In genomic region chr10:79097021-79097695, GRCh38 we compare ENCODE assay signal across 18 cellular contexts. TPM values are rescaled to one million over a fixed set of nuclear protein-coding genes. Genes with fewer than 3 reads are reported as not detected.
DNase-seq lines count a peak whose midpoint lies in the region; ATAC-seq, FAIRE-seq and TF ChIP-seq lines count a peak whose summit lies in the region.
"Had no signal": no experiment of that assay in that cellular context is flagged by ENCODE, and none has a peak within 500 bp of the region (broad histone marks: within the 10 kb centered on the region; RNA-seq: fewer than 3 reads in every experiment).

No MANE protein-coding gene starts in this region.

- H2BK5ac ChIP-seq in mesendoderm (ENCODE audit: low read length) = peak overlapping the region; percentile 89

- H2BK120ac ChIP-seq in mesendoderm (ENCODE audit: low read depth, low read length) = no peak overlapping the region

- DNase-seq in heart left ventricle (peak in 3 of 5 donors; percentile 52 to 61 (median 57)), Right ventricle myocardium inferior (ENCODE audit: missing footprints) (no peak), mesendoderm (no peak), uterus (no peak), dermis blood vessel endothelial cell (no peak), GM19239 (ENCODE audit: insufficient read length, low spot score) (no peak), HTR-8/SVneo (ENCODE audit: insufficient read length, low spot score) (no peak)
- DNase-seq: activated CD4-positive, alpha-beta T cell treated with anti-CD3 and anti-CD28 coated beads for 36 hours; activated naive CD8-positive, alpha-beta T cell treated with anti-CD3 and anti-CD28 coated beads for 36 hours; central memory CD4-positive, alpha-beta T cell; NCI-H2029 treated with DMSO at 0.1 percent for 48 hours; NCI-H69; RPMI8226 had no signal

- H3K18ac ChIP-seq in mesendoderm (ENCODE audit: low read length) = no peak overlapping the region

- 24 to 38% (median 37%) methylated on average over 9 to 10 of the region's 10 CpGs for WGBS in heart left ventricle, 4 donors
- no CpG with 5 or more reads among the region's 10 CpGs for WGBS in mesendoderm (ENCODE audit: extremely low coverage, insufficient coverage, low lambda C conversion rate)

- FAIRE-seq in GM19239 (lab: Jason Lieb, UNC) (no peak), HTR-8/SVneo (lab: Jason Lieb, UNC) (no peak)
- FAIRE-seq: GM12892, islet of Langerhans had no signal

- H3K79me1 ChIP-seq in mesendoderm (ENCODE audit: low read length) = peaks cover 50% of the 10 kb centered on the region

- H3K9me3 ChIP-seq in heart left ventricle = no peaks in the 10 kb centered on the region
- no peaks in the 10 kb centered on the region for H3K9me3 ChIP-seq in endocrine pancreas (ENCODE audit: control insufficient read depth, low read length)
- H3K9me3 ChIP-seq in uterus = no peaks in the 10 kb centered on the region
- H3K9me3 ChIP-seq: gastroesophageal sphincter, prostate gland had no signal

- no peak overlapping the region for H4K5ac ChIP-seq in mesendoderm (ENCODE audit: low read length)

- H3K36me3 ChIP-seq in heart left ventricle (peaks cover 0 to 3% (median 0%) of the 10 kb centered on the region in 9 donors), endocrine pancreas (ENCODE audit: control insufficient read depth, insufficient read depth, low read length) (no peaks in the 10 kb centered on the region), mesendoderm (ENCODE audit: control insufficient read depth, insufficient read depth, low read length) (no peaks in the 10 kb centered on the region), uterus (no peaks in the 10 kb centered on the region)
- H3K36me3 ChIP-seq: gastroesophageal sphincter, prostate gland had no signal

- H3K4me3 ChIP-seq in heart left ventricle (no peak overlapping the region), endocrine pancreas (ENCODE audit: control insufficient read depth, insufficient read depth, low read length) (no peak overlapping the region), mesendoderm (ENCODE audit: low read length) (no peak overlapping the region), uterus (no peak overlapping the region)
- H3K4me3 ChIP-seq: gastroesophageal sphincter, prostate gland had no signal

- peak overlapping the region; percentile 76 for H3K23ac ChIP-seq in mesendoderm (ENCODE audit: low read length)

- peaks cover 37 to 100% (median 96%) of the 10 kb centered on the region in 12 donors for H3K4me1 ChIP-seq in heart left ventricle
- H3K4me1 ChIP-seq in endocrine pancreas (ENCODE audit: control insufficient read depth, insufficient read depth, low read length) = peaks cover 5% of the 10 kb centered on the region
- peaks cover 27% of the 10 kb centered on the region for H3K4me1 ChIP-seq in mesendoderm (ENCODE audit: control insufficient read depth, low read depth, low read length)
- H3K4me1 ChIP-seq in uterus = peaks cover 30 to 52% of the 10 kb centered on the region in 2 donors

- H2BK15ac ChIP-seq in mesendoderm (replicated peaks; ENCODE audit: low read depth) = no peak overlapping the region

- H3K27me3 ChIP-seq in heart left ventricle (no peaks in the 10 kb centered on the region), endocrine pancreas (ENCODE audit: control insufficient read depth, insufficient read depth, low read length) (no peaks in the 10 kb centered on the region), mesendoderm (ENCODE audit: insufficient read depth, low read length, poor library complexity) (no peaks in the 10 kb centered on the region), uterus (no peaks in the 10 kb centered on the region)
- H3K27me3 ChIP-seq: gastroesophageal sphincter had no signal

- H3K9ac ChIP-seq in endocrine pancreas (ENCODE audit: control insufficient read depth, insufficient read depth, low read length) (peak overlapping the region; percentile 10), mesendoderm (ENCODE audit: low read length) (no peak overlapping the region)

- H3K79me2 ChIP-seq in mesendoderm (ENCODE audit: control insufficient read depth, insufficient read depth, low read length) = peaks cover 87% of the 10 kb centered on the region

- H3K4me2 ChIP-seq in mesendoderm (ENCODE audit: low read length) = no peak overlapping the region

- intact Hi-C loops in heart left ventricle (cut with DNase I) = no loop called here
- intact Hi-C loops in Right ventricle myocardium inferior (cut with DNase I) = no loop called here
- intact Hi-C loops in uterus (cut with DNase I; ENCODE audit: low total_unique reads) = no loop called here

- TF ChIP-seq POLR2A in heart left ventricle (IDR thresholded peaks at IDR 0.05) (no peak), uterus (IDR thresholded peaks at IDR 0.05) (no peak)

- ATAC-seq in heart left ventricle (peak in 2 of 4 donors; percentile 3 to 21), Right ventricle myocardium inferior (no peak)
- ATAC-seq: activated CD4-positive, alpha-beta T cell treated with anti-CD3 and anti-CD28 coated beads for 36 hours; gastroesophageal sphincter had no signal

- H3K27ac ChIP-seq in heart left ventricle = peak overlapping the region in 10 of 12 donors; percentile 38 to 94 (median 68)
- H3K27ac ChIP-seq in mesendoderm (ENCODE audit: low read depth, low read length) = peak overlapping the region; percentile 35
- H3K27ac ChIP-seq in uterus = peak overlapping the region; percentile 73 to 83
- H3K27ac ChIP-seq: prostate gland had no signal

- TF ChIP-seq CTCF in heart left ventricle (IDR thresholded peaks at IDR 0.05) (no peak), uterus (IDR thresholded peaks at IDR 0.05) (no peak)

- H3K56ac ChIP-seq in mesendoderm (ENCODE audit: low read length) = peak overlapping the region; percentile 71

- no peak overlapping the region for H2AK5ac ChIP-seq in mesendoderm (ENCODE audit: low read length)

- H3K4ac ChIP-seq in mesendoderm (ENCODE audit: low read depth, low read length) = no peak overlapping the region

- no peak overlapping the region for H4K8ac ChIP-seq in mesendoderm (ENCODE audit: low read depth, low read length)

RNA-seq across cellular contexts. Expression of gene ZMIZ1, which starts 28.4 kb away (rescaled TPM):
- total RNA-seq in heart left ventricle (10 to 100 TPM; 39.8 to 75.4 (median 50.5) TPM), Right ventricle myocardium inferior (48.8 TPM), uterus (100 to 1,000 TPM in 1 of 4 donors, 10 to 100 TPM in 3; 18.7 to 188 (median 36.7) TPM), dermis blood vessel endothelial cell (18.2 and 32.1 TPM in 2 replicates)
- 10 to 100 TPM; 19.7 to 45.7 TPM for polyA plus RNA-seq in heart left ventricle
- 23.7 TPM for polyA plus RNA-seq in mesendoderm (2013, experiment 1 of 2)
- 23.1 TPM for polyA plus RNA-seq in mesendoderm (2013, experiment 2 of 2)

Comparison
In these comparisons a context has a peak if more than half of its experiments do, and no peak if none do; other contexts are left out.
1. DNase-seq: peak in heart left ventricle (3 of 5); none in Right ventricle myocardium inferior (single experiment), mesendoderm (single experiment), uterus (0 of 2), dermis blood vessel endothelial cell (single experiment), GM19239 (single experiment) and HTR-8/SVneo (single experiment).
2. Peak in every context shown above with its lines, with median percentiles within 50 percentile points of each other: H3K27ac ChIP-seq.